ENCODE assay signal across 13 cellular contexts in genomic region chr22:26432619-26433311, GRCh38. TPM values are rescaled to one million over a fixed set of nuclear protein-coding genes. Genes with fewer than 3 reads are reported as not detected.
DNase-seq lines count a peak whose midpoint lies in the region; ATAC-seq and TF ChIP-seq lines count a peak whose summit lies in the region.
"Had no signal": no experiment of that assay in that cellular context is flagged by ENCODE, and none has a peak within 500 bp of the region (broad histone marks: within the 10 kb centered on the region; RNA-seq: fewer than 3 reads in every experiment).

No MANE protein-coding gene starts in this region.

- H3K27me3 ChIP-seq in upper lobe of right lung = peaks cover 18% of the 10 kb centered on the region
- H3K27me3 ChIP-seq: colonic mucosa, left lung had no signal

- no peaks in the 10 kb centered on the region for H3K9me3 ChIP-seq in upper lobe of right lung
- H3K9me3 ChIP-seq: A549, colonic mucosa, left lung had no signal

- no peak for TF ChIP-seq CTCF in upper lobe of right lung (IDR thresholded peaks at IDR 0.05)

- CTCF ChIA-PET in activated CD4-positive, alpha-beta T cell treated with anti-CD3 and anti-CD28 coated beads, Interleukin-2, amount 10 ng/mL, durations not matched to agents 7 days and 5 days (lab: Charles Lee) = no interaction called here

- H3K4me3 Mint-ChIP-seq in activated CD4-positive, alpha-beta T cell treated with anti-CD3 and anti-CD28 coated beads, Interleukin-2, amount 10 ng/mL, durations not matched to agents 7 days and 5 days = no peak overlapping the region
- H3K4me3 Mint-ChIP-seq in T-helper 1 cell treated with Interleukin-12 subunit alpha and Interleukin-12 subunit beta and Interleukin-4 antibody, amounts not matched to agents 30 μg/mL and 1 μg/mL, for 36 hours = no peak overlapping the region
- peak overlapping the region in 1 of 2 donors; percentile 32 for H3K4me3 Mint-ChIP-seq in stimulated activated naive B cell treated with anti-CD40 and anti-IgM and Interleukin-4, amounts not matched to agents 10 μg/mL and 1 μg/mL and 100 μg/mL, for 72 hours

- peaks cover 33% of the 10 kb centered on the region for H3K36me3 Mint-ChIP-seq in activated CD4-positive, alpha-beta T cell treated with anti-CD3 and anti-CD28 coated beads, Interleukin-2, amount 10 ng/mL, durations not matched to agents 7 days and 5 days (ENCODE audit: low read depth)
- H3K36me3 Mint-ChIP-seq in T-helper 1 cell treated with Interleukin-12 subunit alpha and Interleukin-12 subunit beta and Interleukin-4 antibody, amounts not matched to agents 30 μg/mL and 1 μg/mL, for 36 hours (ENCODE audit: low read depth) = peaks cover 42% of the 10 kb centered on the region
- peaks cover 25 to 37% of the 10 kb centered on the region in 2 donors for H3K36me3 Mint-ChIP-seq in stimulated activated naive B cell treated with anti-CD40 and anti-IgM and Interleukin-4, amounts not matched to agents 10 μg/mL and 1 μg/mL and 100 μg/mL, for 72 hours

- no peak overlapping the region for H3K4me3 ChIP-seq in upper lobe of right lung
- H3K4me3 ChIP-seq: A549, colonic mucosa, hepatocyte, left lung had no signal

- H3K27ac Mint-ChIP-seq in activated CD4-positive, alpha-beta T cell treated with anti-CD3 and anti-CD28 coated beads, Interleukin-2, amount 10 ng/mL, durations not matched to agents 7 days and 5 days = peak overlapping the region; percentile 78
- H3K27ac Mint-ChIP-seq in T-helper 1 cell treated with Interleukin-12 subunit alpha and Interleukin-12 subunit beta and Interleukin-4 antibody, amounts not matched to agents 30 μg/mL and 1 μg/mL, for 36 hours = peak overlapping the region; percentile 65
- peak overlapping the region; percentile 32 for H3K27ac Mint-ChIP-seq in stimulated activated naive B cell treated with anti-CD40 and anti-IgM and Interleukin-4, amounts not matched to agents 10 μg/mL and 1 μg/mL and 100 μg/mL, for 72 hours

- H3K27ac ChIP-seq in upper lobe of right lung = no peak overlapping the region
- H3K27ac ChIP-seq: A549, colonic mucosa, hepatocyte, left lung had no signal

- intact Hi-C loops in upper lobe of right lung (cut with DNase I) = no loop called here

- POLR2A ChIA-PET in activated CD4-positive, alpha-beta T cell treated with anti-CD3 and anti-CD28 coated beads, Interleukin-2, amount 10 ng/mL, durations not matched to agents 7 days and 5 days (lab: Charles Lee) = no interaction called here

- H3K4me1 ChIP-seq in upper lobe of right lung = peaks cover 4% of the 10 kb centered on the region
- H3K4me1 ChIP-seq: A549 had no signal

- ATAC-seq in stimulated activated naive B cell treated with anti-CD40 and anti-IgM and Interleukin-4, amounts not matched to agents 10 μg/mL and 1 μg/mL and 100 μg/mL, for 72 hours (replicated peaks) = peak; percentile 60 to 64
- no peak for ATAC-seq in upper lobe of right lung
- ATAC-seq: A549, left lung had no signal

- DNase-seq in activated CD4-positive, alpha-beta T cell treated with anti-CD3 and anti-CD28 coated beads, Interleukin-2, amount 10 ng/mL, durations not matched to agents 7 days and 5 days = no peak
- DNase-seq in activated CD4-positive, alpha-beta T cell treated with anti-CD3 and anti-CD28 coated beads, Interleukin-2, amount 50 U/mL, for 48 hours = no peak
- DNase-seq in Kasumi-1 (lab: John Stamatoyannopoulos, UW) (peak; percentile 54 to 64), DMS153 (lab: John Stamatoyannopoulos, UW) (no peak), upper lobe of right lung (no peak), T1000 (lab: John Stamatoyannopoulos, UW) (no peak)
- DNase-seq in stimulated activated naive B cell treated with anti-CD40 and anti-IgM and Interleukin-4, amounts not matched to agents 10 μg/mL and 1 μg/mL and 100 μg/mL, for 72 hours = peak; percentile 52
- DNase-seq: amygdala, colonic mucosa, left lung had no signal

- no peaks in the 10 kb centered on the region for H3K27me3 Mint-ChIP-seq in activated CD4-positive, alpha-beta T cell treated with anti-CD3 and anti-CD28 coated beads, Interleukin-2, amount 10 ng/mL, durations not matched to agents 7 days and 5 days
- H3K27me3 Mint-ChIP-seq in T-helper 1 cell treated with Interleukin-12 subunit alpha and Interleukin-12 subunit beta and Interleukin-4 antibody, amounts not matched to agents 30 μg/mL and 1 μg/mL, for 36 hours (ENCODE audit: low read depth) = no peaks in the 10 kb centered on the region
- H3K27me3 Mint-ChIP-seq in stimulated activated naive B cell treated with anti-CD40 and anti-IgM and Interleukin-4, amounts not matched to agents 10 μg/mL and 1 μg/mL and 100 μg/mL, for 72 hours = no peaks in the 10 kb centered on the region

- no peaks in the 10 kb centered on the region for H3K9me3 Mint-ChIP-seq in activated CD4-positive, alpha-beta T cell treated with anti-CD3 and anti-CD28 coated beads, Interleukin-2, amount 10 ng/mL, durations not matched to agents 7 days and 5 days
- no peaks in the 10 kb centered on the region for H3K9me3 Mint-ChIP-seq in T-helper 1 cell treated with Interleukin-12 subunit alpha and Interleukin-12 subunit beta and Interleukin-4 antibody, amounts not matched to agents 30 μg/mL and 1 μg/mL, for 36 hours
- H3K9me3 Mint-ChIP-seq in stimulated activated naive B cell treated with anti-CD40 and anti-IgM and Interleukin-4, amounts not matched to agents 10 μg/mL and 1 μg/mL and 100 μg/mL, for 72 hours = no peaks in the 10 kb centered on the region

- H3K36me3 ChIP-seq in upper lobe of right lung = no peaks in the 10 kb centered on the region
- H3K36me3 ChIP-seq: colonic mucosa had no signal

- peaks cover 76% of the 10 kb centered on the region for H3K4me1 Mint-ChIP-seq in activated CD4-positive, alpha-beta T cell treated with anti-CD3 and anti-CD28 coated beads, Interleukin-2, amount 10 ng/mL, durations not matched to agents 7 days and 5 days
- H3K4me1 Mint-ChIP-seq in T-helper 1 cell treated with Interleukin-12 subunit alpha and Interleukin-12 subunit beta and Interleukin-4 antibody, amounts not matched to agents 30 μg/mL and 1 μg/mL, for 36 hours (ENCODE audit: low read depth) = peaks cover 62% of the 10 kb centered on the region
- H3K4me1 Mint-ChIP-seq in stimulated activated naive B cell treated with anti-CD40 and anti-IgM and Interleukin-4, amounts not matched to agents 10 μg/mL and 1 μg/mL and 100 μg/mL, for 72 hours = peaks cover 50 to 81% of the 10 kb centered on the region in 2 donors

RNA-seq across cellular contexts. Expression of gene ASPHD2, which starts 3.7 kb away (rescaled TPM):
- 1 to 10 TPM; 8.5 to 8.8 TPM for total RNA-seq in activated CD4-positive, alpha-beta T cell treated with anti-CD3 and anti-CD28 coated beads, Interleukin-2, amount 10 ng/mL, durations not matched to agents 7 days and 5 days
- 1.2 TPM for total RNA-seq in upper lobe of right lung

RNA-seq across cellular contexts. Expression of gene HPS4, which starts 50.8 kb away (rescaled TPM):
- total RNA-seq in activated CD4-positive, alpha-beta T cell treated with anti-CD3 and anti-CD28 coated beads, Interleukin-2, amount 10 ng/mL, durations not matched to agents 7 days and 5 days = 10 to 100 TPM; 32.0 to 35.3 TPM
- total RNA-seq in upper lobe of right lung = 31.0 TPM

RNA-seq across cellular contexts. Expression of gene SRRD, which starts 50.9 kb away (rescaled TPM):
- total RNA-seq in activated CD4-positive, alpha-beta T cell treated with anti-CD3 and anti-CD28 coated beads, Interleukin-2, amount 10 ng/mL, durations not matched to agents 7 days and 5 days = 10 to 100 TPM; 17.9 to 19.1 TPM
- 14.6 TPM for total RNA-seq in upper lobe of right lung

Comparison
In these comparisons a context has a peak if more than half of its experiments do, and no peak if none do; other contexts are left out.
1. DNase-seq: peak in Kasumi-1 (2 of 2) and stimulated activated naive B cell treated with anti-CD40 and anti-IgM and Interleukin-4, amounts not matched to agents 10 μg/mL and 1 μg/mL and 100 μg/mL, for 72 hours (single experiment); none in activated CD4-positive, alpha-beta T cell treated with anti-CD3 and anti-CD28 coated beads, Interleukin-2, amount 10 ng/mL, durations not matched to agents 7 days and 5 days (single experiment), activated CD4-positive, alpha-beta T cell treated with anti-CD3 and anti-CD28 coated beads, Interleukin-2, amount 50 U/mL, for 48 hours (0 of 2), DMS153 (single experiment), upper lobe of right lung (single experiment) and T1000 (single experiment).
2. Peak in every context shown above with its lines, with median percentiles within 50 percentile points of each other: H3K27ac Mint-ChIP-seq.